In the genomic region with DNA sequence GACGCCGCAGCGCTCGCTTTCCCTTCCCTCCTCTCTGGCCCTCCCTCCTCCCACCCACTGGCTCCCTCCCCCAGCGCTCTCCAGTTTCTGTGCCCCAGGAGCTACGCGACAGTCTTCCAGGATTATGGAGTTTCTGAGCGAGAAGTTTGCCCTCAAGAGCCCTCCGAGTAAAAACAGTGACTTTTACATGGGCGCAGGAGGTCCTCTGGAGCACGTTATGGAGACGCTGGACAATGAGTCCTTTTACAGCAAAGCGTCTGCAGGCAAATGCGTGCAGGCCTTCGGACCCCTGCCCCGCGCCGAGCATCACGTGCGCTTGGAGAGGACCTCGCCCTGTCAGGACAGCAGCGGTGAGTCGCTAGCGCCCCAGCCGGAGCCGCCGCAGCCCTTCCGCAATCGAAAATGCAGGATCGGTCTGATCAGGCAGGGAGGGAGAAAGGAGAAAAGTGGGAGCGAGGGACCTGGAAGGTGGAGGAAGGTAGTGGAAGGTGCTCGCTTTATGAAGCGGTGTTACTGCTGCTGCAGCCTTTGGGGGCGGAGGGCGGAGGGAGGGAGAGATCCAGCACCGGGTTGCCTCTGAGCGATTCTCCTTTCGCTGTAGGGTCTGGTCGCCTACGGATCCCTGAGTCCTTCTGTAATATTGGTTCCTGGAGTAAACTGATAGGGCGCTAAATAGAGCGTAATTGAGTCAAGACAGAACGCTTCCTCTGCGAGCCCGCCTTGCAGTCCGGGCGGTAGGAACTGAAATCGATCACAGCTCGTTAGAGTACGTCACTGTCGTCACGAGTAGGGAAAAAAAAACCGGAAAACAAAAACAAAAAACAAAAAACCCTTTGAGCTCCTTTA, we compare ENCODE assay signal across 8 cellular contexts. TPM values are rescaled to one million over a fixed set of nuclear protein-coding genes. Genes with fewer than 3 reads are reported as not detected.
DNase-seq lines count a peak whose midpoint lies in the region; ATAC-seq and TF ChIP-seq lines count a peak whose summit lies in the region.

A gene (plus strand): TSS at position 83 of the 846 bp plus-strand sequence. CDS start 42 bp downstream, at position 125.

- no peaks in the 10 kb centered on the region for H3K4me1 ChIP-seq in breast epithelium
- peaks cover 4% of the 10 kb centered on the region; the same call in 1 of the 2 replicates for H3K4me1 ChIP-seq in MM.1S (ENCODE audit: low read length)
- H3K4me1 ChIP-seq in ascending aorta = peaks cover 0 to 11% of the 10 kb centered on the region in 2 donors

- DNase-seq in breast epithelium (ENCODE audit: low spot score in 2 of 2) = no peak
- no peak for DNase-seq in MCF 10A (ENCODE audit: unreplicated experiment)
- no peak for DNase-seq in MM.1S
- no peak for DNase-seq in ascending aorta (ENCODE audit: low spot score in 2 of 2)
- peak; percentile 65 for DNase-seq in iPS-NIHi11 (ENCODE audit: low spot score)
- DNase-seq in stimulated activated naive CD8-positive, alpha-beta T cell treated with anti-CD3 and anti-CD28 coated beads, Interleukin-15, amount 100 ng/mL, for 72 hours = no peak
- DNase-seq in NCI-H1694 (lab: John Stamatoyannopoulos, UW) = no peak
- no peak for DNase-seq in NCI-H128 (lab: John Stamatoyannopoulos, UW; ENCODE audit: unreplicated experiment)

- no peaks in the 10 kb centered on the region for H3K36me3 Mint-ChIP-seq in MCF 10A (ENCODE audit: insufficient read depth, unreplicated experiment)

- H3K9me3 ChIP-seq in breast epithelium = peaks cover 0 to 20% of the 10 kb centered on the region in 2 donors
- no peaks in the 10 kb centered on the region for H3K9me3 ChIP-seq in MM.1S (replicated peaks; ENCODE audit: insufficient read depth, low read length)
- peaks cover 0 to 13% of the 10 kb centered on the region in 2 donors for H3K9me3 ChIP-seq in ascending aorta

- H3K9me2 ChIP-seq in MM.1S (replicated peaks; ENCODE audit: insufficient read depth, low read length) = no peaks in the 10 kb centered on the region

- H3K4me3 Mint-ChIP-seq in MCF 10A (ENCODE audit: unreplicated experiment) = no peak within 1 kb of the TSS
- peak within 1 kb of the TSS; percentile 49 to 68 for H3K4me3 Mint-ChIP-seq in stimulated activated naive CD8-positive, alpha-beta T cell treated with anti-CD3 and anti-CD28 coated beads, Interleukin-15, amount 100 ng/mL, for 72 hours

- POLR2A ChIA-PET in MCF 10A (lab: Yijun Ruan, JAX) = interaction anchor here (0.6 kb wide), 1 partner anchor 375 kb away, joined by 3 read pairs; no protein-coding TSS in a partner anchor

- H3K9ac ChIP-seq in MM.1S (ENCODE audit: low read length) = peak within 1 kb of the TSS; percentile 38; the same call in 1 of the 2 replicates

- H3K4me1 Mint-ChIP-seq in MCF 10A (ENCODE audit: insufficient read depth, unreplicated experiment) = no peaks in the 10 kb centered on the region
- H3K4me1 Mint-ChIP-seq in stimulated activated naive CD8-positive, alpha-beta T cell treated with anti-CD3 and anti-CD28 coated beads, Interleukin-15, amount 100 ng/mL, for 72 hours = peaks cover 12% of the 10 kb centered on the region

- intact Hi-C loops in breast epithelium (cut with DNase I; ENCODE audit: low total_unique reads) = no loop called here
- intact Hi-C loops in MCF 10A (cut with micrococcal nuclease) = no loop called here
- intact Hi-C loops in ascending aorta (cut with DNase I) = no loop called here

- H3F3A ChIP-seq in MM.1S (ENCODE audit: insufficient read depth, low read length) = no peaks in the 10 kb centered on the region

- no peak for TF ChIP-seq POLR2A in breast epithelium (IDR thresholded peaks at IDR 0.05)

- H3K4me2 ChIP-seq in MM.1S (ENCODE audit: low read depth, low read length) = peak within 1 kb of the TSS; percentile 79

- no peaks in the 10 kb centered on the region for H3K9me3 Mint-ChIP-seq in MCF 10A (ENCODE audit: unreplicated experiment)
- H3K9me3 Mint-ChIP-seq in stimulated activated naive CD8-positive, alpha-beta T cell treated with anti-CD3 and anti-CD28 coated beads, Interleukin-15, amount 100 ng/mL, for 72 hours = no peaks in the 10 kb centered on the region

- H2AFZ ChIP-seq in MM.1S (ENCODE audit: low read length) = peak within 1 kb of the TSS; percentile 66

- H3K4me3 ChIP-seq in breast epithelium (peak within 1 kb of the TSS; percentile 30 to 61 (median 53)), MM.1S (ENCODE audit: low read length) (peak within 1 kb of the TSS; percentile 64), ascending aorta (peak within 1 kb of the TSS; percentile 38 to 52)

- peaks cover 0 to 89% of the 10 kb centered on the region in 2 donors for H3K27me3 ChIP-seq in breast epithelium
- H3K27me3 ChIP-seq in MM.1S (replicated peaks; ENCODE audit: insufficient read depth, low read length) = no peaks in the 10 kb centered on the region; the same call in 1 of the 2 replicates
- H3K27me3 ChIP-seq in ascending aorta = peaks cover 17% of the 10 kb centered on the region

- no TSS peak for BruUV-seq in MCF 10A (replicated peaks; lab: Mats Ljungman, UMichigan)

- H3K27ac Mint-ChIP-seq in MCF 10A (ENCODE audit: low read depth, unreplicated experiment) = no peak within 1 kb of the TSS
- H3K27ac Mint-ChIP-seq in stimulated activated naive CD8-positive, alpha-beta T cell treated with anti-CD3 and anti-CD28 coated beads, Interleukin-15, amount 100 ng/mL, for 72 hours = peak within 1 kb of the TSS in 1 of 2 donors; percentile 80

- no peaks in the 10 kb centered on the region for H3K36me3 ChIP-seq in breast epithelium
- H3K36me3 ChIP-seq in MM.1S (replicated peaks; ENCODE audit: insufficient read depth, low read length) = no peaks in the 10 kb centered on the region
- H3K36me3 ChIP-seq in ascending aorta = no peaks in the 10 kb centered on the region

- H3K79me2 ChIP-seq in MM.1S (ENCODE audit: low read length) = no peaks in the 10 kb centered on the region

- H3K27ac ChIP-seq in breast epithelium (no peak within 1 kb of the TSS), MM.1S (ENCODE audit: low read length) (no peak within 1 kb of the TSS), ascending aorta (no peak within 1 kb of the TSS)

- TF ChIP-seq CTCF in breast epithelium (IDR thresholded peaks at IDR 0.05) (no peak), MCF 10A (IDR thresholded peaks at IDR 0.05; ENCODE audit: unreplicated experiment) (no peak), MM.1S (IDR thresholded peaks at IDR 0.05; ENCODE audit: low read length) (no peak), ascending aorta (IDR thresholded peaks at IDR 0.05) (no peak)

- ATAC-seq in stimulated activated naive CD8-positive, alpha-beta T cell treated with anti-CD3 and anti-CD28 coated beads, Interleukin-15, amount 100 ng/mL, for 72 hours = peak; percentile 26

- no peaks in the 10 kb centered on the region for H3K27me3 Mint-ChIP-seq in MCF 10A (ENCODE audit: insufficient read depth, unreplicated experiment)
- H3K27me3 Mint-ChIP-seq in stimulated activated naive CD8-positive, alpha-beta T cell treated with anti-CD3 and anti-CD28 coated beads, Interleukin-15, amount 100 ng/mL, for 72 hours = peaks cover 67% of the 10 kb centered on the region

- no peaks in the 10 kb centered on the region for H4K20me1 ChIP-seq in MM.1S (ENCODE audit: insufficient read depth, low read length)

- CTCF ChIA-PET in MCF 10A (lab: Yijun Ruan, JAX) = no interaction called here

RNA-seq across cellular contexts. Expression of the gene that starts here (rescaled TPM):
- 1 to 10 TPM in 1 of 3 donors, not detected in 2; 2.9 TPM for total RNA-seq in breast epithelium
- not detected in 2 replicates for total RNA-seq in MCF 10A (2022)
- not detected for total RNA-seq in ascending aorta
